Comparison of ENCODE assay signal across 1 cellular context in genomic region chr7:150313870-150314269, GRCh38.
TF ChIP-seq lines count a peak whose summit lies in the region.

No MANE protein-coding gene starts in this region.

TF ChIP-seq in K562, 482 proteins besides CTCF, POLR2A, EP300 and RAD21 (continued from another document and continues in another):
- TF ChIP-seq ZNF318 (IDR thresholded peaks at IDR 0.05; ENCODE audit: borderline replicate concordance in 1 of 2, low read depth in 1 of 2), result no peak
- no peak for TF ChIP-seq CSDE1 (IDR thresholded peaks at IDR 0.05)
- no peak for TF ChIP-seq CBX2 (IDR thresholded peaks at IDR 0.05; ENCODE audit: insufficient read depth, low read length, poor library complexity, severe bottlenecking)
- no peak for TF ChIP-seq NFYB (IDR thresholded peaks at IDR 0.05; ENCODE audit: extremely low read depth, insufficient read length)
- no peak for TF ChIP-seq SNRNP70 (optimal IDR thresholded peaks at IDR 0.05; ENCODE audit: low read depth, low read length)
- no peak for TF ChIP-seq ZNF699 (CRISPR knock-in tag; IDR thresholded peaks at IDR 0.05; ENCODE audit: insufficient replicate concordance)
- no peak for TF ChIP-seq PATZ1 (CRISPR knock-in tag; IDR thresholded peaks at IDR 0.05; ENCODE audit: borderline replicate concordance)
- no peak for TF ChIP-seq ZNF778 (CRISPR knock-in tag; IDR thresholded peaks at IDR 0.05)
- TF ChIP-seq E2F1 (CRISPR knock-in tag; IDR thresholded peaks at IDR 0.05), result peak; percentile 43; the same call in 1 of the 2 replicates
- 0 out of 2 replicates have a peak, but pooled peaks have one; percentile 15 for TF ChIP-seq ZBTB43 (CRISPR knock-in tag; IDR thresholded peaks at IDR 0.05)
- no peak for TF ChIP-seq PCBP2 (IDR thresholded peaks at IDR 0.05; ENCODE audit: low read depth, low read length, poor library complexity, severe bottlenecking)
- no peak for TF ChIP-seq HMGXB4 (CRISPR knock-in tag; IDR thresholded peaks at IDR 0.05)
- no peak for TF ChIP-seq SREBF1 (IDR thresholded peaks at IDR 0.05; ENCODE audit: borderline replicate concordance, low read depth, low read length)
- TF ChIP-seq DEAF1 (CRISPR knock-in tag; IDR thresholded peaks at IDR 0.05), result no peak
- no peak for TF ChIP-seq ZSCAN32 (CRISPR knock-in tag; IDR thresholded peaks at IDR 0.05)
- no peak for TF ChIP-seq TCF3 (CRISPR knock-in tag; IDR thresholded peaks at IDR 0.05)
- TF ChIP-seq E2F6 (IDR thresholded peaks at IDR 0.05; ENCODE audit: borderline replicate concordance in 1 of 2, extremely low read depth in 1 of 2, insufficient read depth in 1 of 2, insufficient read length in 1 of 2, low read depth in 1 of 2, low read length in 1 of 2, poor library complexity in 1 of 2, severe bottlenecking in 1 of 2), result no peak
- no peak for TF ChIP-seq MCM5 (IDR thresholded peaks at IDR 0.05; ENCODE audit: low read depth)
- TF ChIP-seq USF2 (CRISPR knock-in tag; IDR thresholded peaks at IDR 0.05), result no peak
- peak; percentile 50; the same call in 1 of the 2 replicates for TF ChIP-seq FOXP1 (CRISPR knock-in tag; IDR thresholded peaks at IDR 0.05)
- no peak for TF ChIP-seq ARNT (IDR thresholded peaks at IDR 0.05)
- TF ChIP-seq E2F3 (CRISPR knock-in tag; IDR thresholded peaks at IDR 0.05), result peak; percentile 78; the same call in 1 of the 2 replicates
- TF ChIP-seq NCOA1 (IDR thresholded peaks at IDR 0.05; ENCODE audit: low read depth), result no peak
- TF ChIP-seq NFRKB (IDR thresholded peaks at IDR 0.05; ENCODE audit: low read depth), result 0 out of 2 replicates have a peak, but pooled peaks have one; percentile 61
- TF ChIP-seq ATF1 (CRISPR knock-in tag; IDR thresholded peaks at IDR 0.05), result no peak
- no peak for TF ChIP-seq ATF1 (tag; IDR thresholded peaks at IDR 0.05)
- no peak for TF ChIP-seq U2AF1 (optimal IDR thresholded peaks at IDR 0.05; ENCODE audit: low read depth, low read length)
- no peak for TF ChIP-seq E2F5 (CRISPR knock-in tag; IDR thresholded peaks at IDR 0.05)
- no peak for TF ChIP-seq ZBED1 (IDR thresholded peaks at IDR 0.05)
- no peak for TF ChIP-seq ARID3A (IDR thresholded peaks at IDR 0.05; ENCODE audit: borderline replicate concordance, low read depth, low read length)
- no peak for TF ChIP-seq GTF3C2 (IDR thresholded peaks at IDR 0.05; ENCODE audit: borderline replicate concordance, extremely low read depth, insufficient read length)
